ENCODE assay signal across 12 cellular contexts in the genomic region with DNA sequence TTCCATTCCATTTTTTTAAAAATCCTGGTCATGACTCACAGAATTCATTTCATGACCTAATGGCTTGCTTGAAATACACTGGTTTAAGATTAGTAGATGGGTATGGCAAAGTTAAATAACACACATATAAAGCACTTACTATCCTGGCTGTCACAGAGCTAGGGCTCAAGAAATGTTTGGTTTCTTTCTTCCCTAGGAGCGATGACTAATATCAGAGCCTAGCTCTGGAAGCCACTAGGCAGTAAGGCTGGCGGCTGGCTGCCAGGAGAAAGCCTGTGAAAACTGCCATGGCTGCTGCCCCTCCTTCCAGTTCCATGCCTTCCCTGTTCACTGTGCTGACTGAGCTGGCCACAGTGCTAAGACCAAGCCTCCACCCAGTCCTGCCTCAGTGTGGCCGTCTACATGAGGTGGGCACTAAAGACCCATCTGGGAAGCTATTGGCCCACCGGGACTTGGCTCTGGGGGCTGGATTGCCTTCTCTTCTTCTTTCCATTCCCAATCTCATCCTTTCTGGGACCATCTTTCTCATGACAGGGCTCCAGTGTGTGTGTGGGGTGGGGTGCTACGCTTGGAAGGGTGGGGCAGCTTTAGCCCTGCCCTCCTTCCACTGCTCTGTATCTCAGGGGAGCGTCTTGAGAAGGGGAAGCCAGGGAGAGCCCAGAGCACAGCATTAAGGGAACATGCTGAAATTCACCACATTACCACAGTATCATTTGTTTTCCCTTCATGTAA. TPM values are rescaled to one million over a fixed set of nuclear protein-coding genes. Genes with fewer than 3 reads are reported as not detected.
DNase-seq lines count a peak whose midpoint lies in the region; ATAC-seq and TF ChIP-seq lines count a peak whose summit lies in the region.
"Had no signal": no experiment of that assay in that cellular context is flagged by ENCODE, and none has a peak within 500 bp of the region (broad histone marks: within the 10 kb centered on the region; RNA-seq: fewer than 3 reads in every experiment).

No MANE protein-coding gene starts in this region.

- no peak for TF ChIP-seq POLR2A in vagina (IDR thresholded peaks at IDR 0.05)

- peaks cover 0 to 43% of the 10 kb centered on the region in 2 donors for H3K36me3 ChIP-seq in vagina

- peak overlapping the region; percentile 71 for H3K27ac ChIP-seq in vagina
- H3K27ac ChIP-seq: 22Rv1 had no signal

- TF ChIP-seq CTCF in vagina (IDR thresholded peaks at IDR 0.05), result no peak

- no peaks in the 10 kb centered on the region for H3K27me3 ChIP-seq in vagina

- no peak overlapping the region for H3K4me3 ChIP-seq in vagina

- no peaks in the 10 kb centered on the region for H3K9me3 ChIP-seq in vagina

- peak; percentile 77 for DNase-seq in Right ventricle myocardium inferior (ENCODE audit: missing footprints)
- DNase-seq in cardiac septum (ENCODE audit: low spot score), result no peak
- peak; percentile 64 for DNase-seq in mucosa of gallbladder (ENCODE audit: low spot score)
- no peak for DNase-seq in vagina (ENCODE audit: extremely low spot score in 2 of 2)
- no peak for DNase-seq in SKM-1 (lab: John Stamatoyannopoulos, UW; ENCODE audit: unreplicated experiment)
- no peak for DNase-seq in SKM-1 treated with dmso at 0.1 percent for 144 hours (lab: John Stamatoyannopoulos, UW; ENCODE audit: unreplicated experiment)
- DNase-seq: activated T-cell treated with anti-CD3 and anti-CD28 coated beads, Interleukin-2, amount 50 U/mL, for 48 hours; OCI-M1 had no signal

- intact Hi-C loops in Right ventricle myocardium inferior (cut with DNase I) (no loop called here), cardiac septum (cut with DNase I) (no loop called here), vagina (cut with DNase I) (no loop called here)

- peaks cover 34% of the 10 kb centered on the region for H3K4me1 ChIP-seq in vagina

- ATAC-seq in Right ventricle myocardium inferior (peak; percentile 69), esophagus mucosa (peak; percentile 89), HG03159 (IDR thresholded peaks at IDR 0.05; ENCODE audit: unreplicated experiment) (no peak)

RNA-seq across cellular contexts. Expression of a gene that starts 10.8 kb away (rescaled TPM):
- not detected for total RNA-seq in Right ventricle myocardium inferior
- total RNA-seq in cardiac septum, result not detected
- not detected for total RNA-seq in esophagus mucosa
- 0.12 TPM for total RNA-seq in mucosa of gallbladder
- not detected for total RNA-seq in vagina
- total RNA-seq: HT-29 had no signal

RNA-seq across cellular contexts. Expression of a gene that starts 16.5 kb away (rescaled TPM):
- 26.6 TPM for total RNA-seq in Right ventricle myocardium inferior
- total RNA-seq in cardiac septum, result 25.0 TPM
- 28.2 TPM for total RNA-seq in esophagus mucosa
- total RNA-seq in mucosa of gallbladder, result 72.8 TPM
- total RNA-seq in vagina, result 58.7 TPM

RNA-seq across cellular contexts. Expression of a gene that starts 25.5 kb away (rescaled TPM):
- total RNA-seq in Right ventricle myocardium inferior, result not detected
- 0.19 TPM for total RNA-seq in cardiac septum
- total RNA-seq in esophagus mucosa, result not detected
- not detected for total RNA-seq in mucosa of gallbladder
- total RNA-seq in vagina, result not detected
- total RNA-seq: HT-29 had no signal

RNA-seq across cellular contexts. Expression of a gene that starts 52.9 kb away (rescaled TPM):
- total RNA-seq in Right ventricle myocardium inferior, result not detected
- total RNA-seq in cardiac septum, result 0.05 TPM
- total RNA-seq in esophagus mucosa, result 0.12 TPM
- total RNA-seq in mucosa of gallbladder, result 0.40 TPM
- total RNA-seq in vagina, result not detected

Comparison
In these comparisons a context has a peak if more than half of its experiments do, and no peak if none do; other contexts are left out.
1. DNase-seq: peak in Right ventricle myocardium inferior (single experiment) and mucosa of gallbladder (single experiment); none in cardiac septum (single experiment), vagina (0 of 2), SKM-1 (single experiment) and SKM-1 treated with dmso at 0.1 percent for 144 hours (single experiment).